8 cellular contexts compared by ENCODE assay signal in the genomic region with DNA sequence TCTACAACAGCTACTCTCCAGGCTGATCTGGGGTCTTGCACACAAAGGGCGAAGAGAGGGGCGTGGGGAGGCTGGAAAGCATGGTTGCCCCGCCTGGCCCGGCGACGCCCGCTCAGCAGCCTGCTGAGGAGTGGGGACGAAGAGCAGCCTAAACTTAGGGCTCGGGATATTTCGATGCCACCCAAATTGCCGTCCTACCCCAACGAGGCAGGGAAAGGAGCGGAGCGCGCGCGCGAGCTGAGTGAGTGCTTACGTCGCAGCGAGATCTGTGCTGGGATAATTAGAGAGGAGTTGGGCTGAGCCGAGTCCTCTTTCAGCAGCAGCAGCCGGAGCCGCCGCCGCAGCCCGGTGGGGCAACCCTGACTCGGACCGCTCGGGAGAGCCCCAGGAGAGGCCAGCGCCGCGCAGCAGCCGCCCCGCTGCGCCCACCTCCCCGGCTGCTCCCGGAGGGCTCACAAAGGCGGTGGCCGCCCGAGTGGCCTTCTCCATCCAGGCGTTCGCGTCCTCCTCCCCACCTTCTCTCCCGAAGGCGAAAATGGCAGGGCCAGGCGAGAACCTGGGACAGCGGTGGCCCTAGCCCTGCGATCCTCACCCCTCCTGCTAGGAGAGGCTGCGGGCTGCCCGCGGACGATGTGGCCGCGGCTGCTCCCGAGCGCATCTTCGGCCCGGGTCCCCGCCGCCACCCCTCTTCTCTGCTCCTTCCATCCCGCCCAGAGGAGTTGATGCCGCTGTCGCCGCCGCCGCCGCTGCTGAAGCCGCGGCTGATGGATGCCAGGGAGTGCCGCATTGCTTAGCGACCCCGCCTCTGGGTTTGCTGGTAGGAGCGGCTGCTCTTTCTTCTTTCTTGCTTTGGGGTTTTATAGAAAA. TPM values are rescaled to one million over a fixed set of nuclear protein-coding genes. Genes with fewer than 3 reads are reported as not detected.
DNase-seq lines count a peak whose midpoint lies in the region; ATAC-seq and TF ChIP-seq lines count a peak whose summit lies in the region.
"Had no signal": no experiment of that assay in that cellular context is flagged by ENCODE, and none has a peak within 500 bp of the region (broad histone marks: within the 10 kb centered on the region; RNA-seq: fewer than 3 reads in every experiment).

A gene with protein sequence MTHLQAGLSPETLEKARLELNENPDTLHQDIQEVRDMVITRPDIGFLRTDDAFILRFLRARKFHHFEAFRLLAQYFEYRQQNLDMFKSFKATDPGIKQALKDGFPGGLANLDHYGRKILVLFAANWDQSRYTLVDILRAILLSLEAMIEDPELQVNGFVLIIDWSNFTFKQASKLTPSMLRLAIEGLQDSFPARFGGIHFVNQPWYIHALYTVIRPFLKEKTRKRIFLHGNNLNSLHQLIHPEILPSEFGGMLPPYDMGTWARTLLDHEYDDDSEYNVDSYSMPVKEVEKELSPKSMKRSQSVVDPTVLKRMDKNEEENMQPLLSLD (plus strand): TSS at position 306 of the 867 bp plus-strand sequence. CDS start 1,543 bp downstream, outside the sequence.

- TF ChIP-seq EP300 in suprapubic skin (IDR thresholded peaks at IDR 0.05): no peak

- peak; percentile 50 for DNase-seq in NCI-H1417 treated with DMSO at 0.1 percent for 48 hours (lab: John Stamatoyannopoulos, UW)
- DNase-seq in anterior cingulate cortex (lab: John Stamatoyannopoulos, UW): peak in 48 of 58 donors; percentile 5 to 72 (median 45)
- DNase-seq in islet precursor cell: peak; percentile 79
- no peak for DNase-seq in suprapubic skin (ENCODE audit: low spot score in 2 of 2)
- no peak for DNase-seq in activated CD8-positive, alpha-beta memory T cell treated with anti-CD3 and anti-CD28 coated beads, Interleukin-2, amount 50 U/mL, for 4 hours

- no peak for TF ChIP-seq POLR2A in suprapubic skin (IDR thresholded peaks at IDR 0.05)

- peaks cover 47% of the 10 kb centered on the region for H3K27me3 ChIP-seq in suprapubic skin

- TF ChIP-seq CTCF in suprapubic skin (IDR thresholded peaks at IDR 0.05): no peak

- H3K9me3 ChIP-seq in suprapubic skin: no peaks in the 10 kb centered on the region

- peak within 1 kb of the TSS; percentile 50 for H3K4me3 ChIP-seq in suprapubic skin

- H3K27ac ChIP-seq in suprapubic skin: no peak within 1 kb of the TSS
- H3K27ac ChIP-seq: KMS-11 had no signal

- ATAC-seq in activated CD4-positive, CD25-positive, alpha-beta regulatory T cell treated with anti-CD3 and anti-CD28 coated beads, Interleukin-2, amount 50 U/mL, for 24 hours: no peak
- no peak for ATAC-seq in HG02642 (IDR thresholded peaks at IDR 0.05; ENCODE audit: poor library complexity, unreplicated experiment)

- H3K4me1 ChIP-seq in suprapubic skin: peaks cover 12% of the 10 kb centered on the region

- WGBS in suprapubic skin: 1% methylated on average over 30 of the region's 74 CpGs

- no peaks in the 10 kb centered on the region for H3K36me3 ChIP-seq in suprapubic skin

RNA-seq across cellular contexts. Expression of the gene that starts here (rescaled TPM):
- under 1 TPM; 0.15 to 0.64 (median 0.46) TPM for total RNA-seq in suprapubic skin

Comparison
In these comparisons a context has a peak if more than half of its experiments do, and no peak if none do; other contexts are left out.
1. DNase-seq: peak in NCI-H1417 treated with DMSO at 0.1 percent for 48 hours (single experiment), anterior cingulate cortex (48 of 58) and islet precursor cell (single experiment); none in suprapubic skin (0 of 2) and activated CD8-positive, alpha-beta memory T cell treated with anti-CD3 and anti-CD28 coated beads, Interleukin-2, amount 50 U/mL, for 4 hours (single experiment).